In the genomic region with DNA sequence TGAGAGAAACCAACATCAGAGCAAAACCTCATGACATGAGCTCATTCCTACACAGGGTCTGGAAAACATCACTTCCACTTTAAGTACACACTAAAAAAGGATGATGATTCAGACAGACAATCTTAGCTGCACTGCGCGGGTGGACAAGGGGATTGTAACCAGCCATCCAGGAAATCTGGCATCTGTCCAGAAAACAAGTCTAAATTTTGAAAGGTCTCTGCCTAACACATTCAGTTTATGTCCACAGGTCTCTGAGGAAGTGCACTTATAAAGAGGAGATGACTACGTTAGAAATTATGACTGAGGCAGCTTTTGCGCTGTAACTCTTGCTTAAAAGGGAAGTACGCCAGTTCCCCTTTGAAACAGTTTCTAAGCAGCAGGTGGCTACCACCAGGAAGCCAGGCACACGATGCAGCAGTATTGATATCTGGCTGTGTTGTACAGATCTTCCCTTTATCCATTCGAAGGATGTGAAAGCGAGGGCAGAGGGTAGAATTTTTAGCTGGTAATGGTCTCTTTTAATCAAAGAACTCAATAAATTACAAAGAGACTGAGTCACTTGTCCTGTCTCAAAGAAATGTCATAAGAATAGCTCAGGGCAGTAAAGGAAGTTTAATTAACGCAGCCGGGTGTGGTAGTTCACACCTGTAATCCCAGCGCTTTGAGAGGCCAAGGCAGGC, we compare ENCODE assay signal across 8 cellular contexts.
DNase-seq lines count a peak whose midpoint lies in the region; ATAC-seq and TF ChIP-seq lines count a peak whose summit lies in the region.

No MANE protein-coding gene starts in this region.

- peaks cover 4% of the 10 kb centered on the region for H3K27me3 Mint-ChIP-seq in T-helper 2 cell treated with Interferon-gamma antibody and Interleukin-4, amounts not matched to agents 5 μg/mL and 100 μg/mL, for 36 hours (ENCODE audit: low read depth)

- H3K36me3 ChIP-seq in SJSA1: no peaks in the 10 kb centered on the region
- no peaks in the 10 kb centered on the region for H3K36me3 ChIP-seq in neutrophil

- H3K9me3 Mint-ChIP-seq in T-helper 2 cell treated with Interferon-gamma antibody and Interleukin-4, amounts not matched to agents 5 μg/mL and 100 μg/mL, for 36 hours: no peaks in the 10 kb centered on the region

- peak; percentile 82 for ATAC-seq in GM19324 (IDR thresholded peaks at IDR 0.05; ENCODE audit: low FRiP score, unreplicated experiment)
- peak; percentile 66 for ATAC-seq in HG03521 (IDR thresholded peaks at IDR 0.05; ENCODE audit: unreplicated experiment)

- H3K4me1 ChIP-seq in SJSA1 (replicated peaks) (peaks cover 24% of the 10 kb centered on the region), neutrophil (ENCODE audit: control insufficient read depth in 1 of 2, insufficient read depth in 1 of 2, low read depth in 1 of 2, low read length in 1 of 2) (peaks cover 16 to 23% of the 10 kb centered on the region in 2 experiments)

- H3K4me1 Mint-ChIP-seq in T-helper 2 cell treated with Interferon-gamma antibody and Interleukin-4, amounts not matched to agents 5 μg/mL and 100 μg/mL, for 36 hours (ENCODE audit: low read depth): no peaks in the 10 kb centered on the region

- H3K36me3 Mint-ChIP-seq in T-helper 2 cell treated with Interferon-gamma antibody and Interleukin-4, amounts not matched to agents 5 μg/mL and 100 μg/mL, for 36 hours (ENCODE audit: low read depth): no peaks in the 10 kb centered on the region

- H3K4me3 ChIP-seq in SJSA1: no peak overlapping the region
- H3K4me3 ChIP-seq in epithelial cell of proximal tubule (ENCODE audit: low read depth, low read length): no peak overlapping the region
- peak overlapping the region; percentile 3 to 26 for H3K4me3 ChIP-seq in neutrophil (ENCODE audit: low read depth in 1 of 2, low read length in 1 of 2)

- H3K4me3 Mint-ChIP-seq in T-helper 2 cell treated with Interferon-gamma antibody and Interleukin-4, amounts not matched to agents 5 μg/mL and 100 μg/mL, for 36 hours: no peak overlapping the region

- H3K27me3 ChIP-seq in SJSA1 (replicated peaks) (no peaks in the 10 kb centered on the region), neutrophil (no peaks in the 10 kb centered on the region)

- H3K27ac Mint-ChIP-seq in T-helper 2 cell treated with Interferon-gamma antibody and Interleukin-4, amounts not matched to agents 5 μg/mL and 100 μg/mL, for 36 hours: no peak overlapping the region

- no peak for TF ChIP-seq CTCF in epithelial cell of proximal tubule (conservative IDR thresholded peaks at IDR 0.05; ENCODE audit: low read depth, low read length)
- no peak for TF ChIP-seq CTCF in neutrophil (IDR thresholded peaks at IDR 0.05)

- H3K9me3 ChIP-seq in SJSA1 (replicated peaks) (no peaks in the 10 kb centered on the region), neutrophil (no peaks in the 10 kb centered on the region)

- DNase-seq in COR-L47 (lab: John Stamatoyannopoulos, UW) (peak; percentile 33), SJSA1 (ENCODE audit: low read depth in 1 of 2, low spot score in 2 of 2) (peak; percentile 65 to 66), epithelial cell of proximal tubule (ENCODE audit: low read depth) (peak; percentile 91), ureter (ENCODE audit: low spot score) (no peak)
- DNase-seq in T-helper 2 cell treated with Interferon-gamma antibody and Interleukin-4, amounts not matched to agents 5 μg/mL and 100 μg/mL, for 36 hours (ENCODE audit: low spot score): no peak

- H3K27ac ChIP-seq in SJSA1 (no peak overlapping the region), neutrophil (peak overlapping the region; percentile 82)

Comparison
In these comparisons a context has a peak if more than half of its experiments do, and no peak if none do; other contexts are left out.
1. DNase-seq: peak in COR-L47 (single experiment), SJSA1 (2 of 2) and epithelial cell of proximal tubule (single experiment); none in ureter (single experiment) and T-helper 2 cell treated with Interferon-gamma antibody and Interleukin-4, amounts not matched to agents 5 μg/mL and 100 μg/mL, for 36 hours (single experiment).
2. H3K4me3 ChIP-seq: peak in neutrophil (2 of 2); none in SJSA1 (single experiment) and epithelial cell of proximal tubule (single experiment).